In the genomic region with DNA sequence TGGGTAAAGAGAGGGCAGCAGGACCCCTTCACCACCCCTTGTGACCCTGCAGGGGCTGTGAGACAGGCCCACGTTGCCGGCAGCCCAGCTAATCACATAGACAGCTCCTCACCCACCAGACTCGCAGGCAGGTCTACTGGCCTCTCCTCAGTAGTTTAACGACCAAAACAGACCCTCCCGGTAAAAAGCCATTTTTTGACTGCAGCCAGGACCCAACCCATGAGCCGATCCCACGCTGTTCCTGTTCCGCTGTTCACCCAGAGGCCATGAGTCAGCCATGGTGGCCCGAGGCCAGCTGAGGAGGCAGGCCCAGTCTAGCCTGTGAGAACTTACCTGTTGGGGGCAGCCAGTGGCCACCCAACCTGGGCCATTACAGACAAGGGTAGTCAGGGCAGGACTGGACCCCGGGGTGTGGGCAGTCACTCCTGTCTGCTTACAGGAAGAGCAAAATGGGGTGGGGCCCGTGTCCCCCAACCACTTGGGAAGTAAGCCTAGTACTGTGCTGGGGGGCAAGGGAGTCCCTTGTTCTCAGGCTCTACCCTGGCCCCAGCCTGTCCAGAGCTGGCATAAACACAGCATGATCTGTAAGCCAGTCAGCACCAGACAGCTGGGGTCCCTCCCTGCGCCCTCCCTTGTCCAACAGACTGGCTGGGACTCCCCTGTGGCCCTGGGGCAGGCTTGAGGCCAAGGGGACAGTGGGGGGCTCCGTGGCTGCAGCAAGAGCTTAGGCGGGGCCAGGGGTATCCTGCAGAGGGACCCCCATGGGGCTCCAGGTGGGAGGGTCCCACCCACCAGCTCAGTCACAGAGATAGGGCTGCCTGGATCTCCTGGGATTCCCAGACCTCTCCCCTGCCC, we compare ENCODE assay signal across 8 cellular contexts.
A peak's percentile ranks its signal among the peaks of the same experiment; 100 is the strongest.
DNase-seq lines count a peak whose midpoint lies in the region; ATAC-seq, FAIRE-seq and TF ChIP-seq lines count a peak whose summit lies in the region.

No MANE protein-coding gene starts in this region.

- H3K4me3 Mint-ChIP-seq in CD4-positive, CD25-positive, alpha-beta regulatory T cell, result peak overlapping the region; percentile 73 to 91 (median 84)
- H3K4me3 Mint-ChIP-seq in natural killer cell treated with Interleukin-12 subunit alpha and Interleukin-12 subunit beta and Interleukin-15 and Interleukin-18, amount 100 ng/mL, for 72 hours, result peak overlapping the region; percentile 17

- H2BK12ac ChIP-seq in H1 (ENCODE audit: low read depth, low read length), result no peak overlapping the region; the same call in 1 of the 2 replicates

- H3K4ac ChIP-seq in H1 (replicated peaks; ENCODE audit: insufficient read length, low read depth, low read length), result no peak overlapping the region

- TF ChIP-seq CTCF in H1 (IDR thresholded peaks at IDR 0.05; ENCODE audit: control extremely low read depth in 1 of 3, insufficient read depth in 1 of 3, low read depth in 1 of 3, low read length in 3 of 3), result no peak

- peak overlapping the region; percentile 36 for H4K91ac ChIP-seq in H1 (replicated peaks; ENCODE audit: insufficient read length, low read length)

- no peaks in the 10 kb centered on the region for H3K36me3 Mint-ChIP-seq in CD4-positive, CD25-positive, alpha-beta regulatory T cell
- H3K36me3 Mint-ChIP-seq in natural killer cell treated with Interleukin-12 subunit alpha and Interleukin-12 subunit beta and Interleukin-15 and Interleukin-18, amount 100 ng/mL, for 72 hours, result no peaks in the 10 kb centered on the region

- peak overlapping the region; percentile 85 to 96 (median 92) for H3K27ac Mint-ChIP-seq in CD4-positive, CD25-positive, alpha-beta regulatory T cell
- H3K27ac Mint-ChIP-seq in natural killer cell treated with Interleukin-12 subunit alpha and Interleukin-12 subunit beta and Interleukin-15 and Interleukin-18, amount 100 ng/mL, for 72 hours, result no peak overlapping the region

- peak overlapping the region; percentile 51 for H3K9ac ChIP-seq in NT2/D1 (ENCODE audit: insufficient read length, low read depth)
- H3K9ac ChIP-seq in H1 (replicated peaks in 1 of 4; ENCODE audit: extremely low read depth in 1 of 4, low read depth in 3 of 4, low read length in 3 of 4), result no peak overlapping the region

- H3K4me3 ChIP-seq in CD4-positive, CD25-positive, alpha-beta regulatory T cell (ENCODE audit: low read depth, low read length), result peak overlapping the region; percentile 7
- no peak overlapping the region for H3K4me3 ChIP-seq in NT2/D1 (ENCODE audit: insufficient read length, low read depth)
- no peak overlapping the region for H3K4me3 ChIP-seq in H1 (ENCODE audit: extremely low read depth in 1 of 4, insufficient read depth in 2 of 4, low read depth in 3 of 4, low read length in 4 of 4)

- H3K4me1 Mint-ChIP-seq in CD4-positive, CD25-positive, alpha-beta regulatory T cell, result peaks cover 0 to 44% (median 6%) of the 10 kb centered on the region in 4 donors
- H3K4me1 Mint-ChIP-seq in natural killer cell treated with Interleukin-12 subunit alpha and Interleukin-12 subunit beta and Interleukin-15 and Interleukin-18, amount 100 ng/mL, for 72 hours (ENCODE audit: low read depth in 2 of 2), result peaks cover 5 to 8% of the 10 kb centered on the region in 2 donors

- H3K27me3 ChIP-seq in CD4-positive, CD25-positive, alpha-beta regulatory T cell (ENCODE audit: control insufficient read depth, insufficient read depth, low read length), result no peaks in the 10 kb centered on the region
- no peaks in the 10 kb centered on the region for H3K27me3 ChIP-seq in NT2/D1 (ENCODE audit: insufficient read depth, insufficient read length)
- H3K27me3 ChIP-seq in H1 (replicated peaks in 1 of 4; ENCODE audit: control insufficient read depth in 3 of 4, extremely low read depth in 1 of 4, insufficient read depth in 3 of 4, low read length in 3 of 4), result no peaks in the 10 kb centered on the region; a peak in 2 of 7 replicates

- H3K4me1 ChIP-seq in CD4-positive, CD25-positive, alpha-beta regulatory T cell (ENCODE audit: control insufficient read depth, insufficient read depth, low read length, poor library complexity, severe bottlenecking), result peaks cover 55% of the 10 kb centered on the region
- H3K4me1 ChIP-seq in NT2/D1 (ENCODE audit: insufficient read depth, insufficient read length) (peaks cover 25% of the 10 kb centered on the region), H1 (replicated peaks in 1 of 4; ENCODE audit: control insufficient read depth in 3 of 4, insufficient read depth in 4 of 4, low read length in 3 of 4) (peaks cover 0 to 17% (median 11%) of the 10 kb centered on the region in 4 experiments; a peak in 6 of 7 replicates)

- TF ChIP-seq EP300 in H1 (IDR thresholded peaks at IDR 0.05; ENCODE audit: borderline replicate concordance in 1 of 2, low read depth in 2 of 2, low read length in 2 of 2), result no peak

- no peak overlapping the region; the same call in 1 of the 2 replicates for H2BK15ac ChIP-seq in H1 (ENCODE audit: low read length)

- no peak overlapping the region for H3K23ac ChIP-seq in H1 (ENCODE audit: insufficient read length)

- no peak overlapping the region for H2BK20ac ChIP-seq in H1 (ENCODE audit: low read length)

- H4K8ac ChIP-seq in H1 (ENCODE audit: extremely low read depth, insufficient read depth, low read length), result no peak overlapping the region; the same call in 1 of the 2 replicates

- no peak overlapping the region for H3K14ac ChIP-seq in H1 (ENCODE audit: insufficient read length)

- CTCF ChIA-PET in H1 (lab: Charles Lee; ENCODE audit: partially characterized antibody), result interaction anchor here (0.9 to 2.4 kb wide), 3 partner anchors 14 to 124 kb away, joined by 3 to 5 read pairs (median 3); no protein-coding TSS in a partner anchor

- POLR2A ChIA-PET in H1 (lab: Charles Lee; ENCODE audit: partially characterized antibody), result interaction anchor here (1.6 to 2.0 kb wide), 2 partner anchors 33 to 92 kb away, joined by 3 to 5 read pairs; no protein-coding TSS in a partner anchor

- H3K23me2 ChIP-seq in H1 (ENCODE audit: low read depth, low read length), result peaks cover 13% of the 10 kb centered on the region; the same call in 1 of the 2 replicates

- ATAC-seq in CD4-positive, CD25-positive, alpha-beta regulatory T cell (ENCODE audit: low read depth in 2 of 2), result peak in 1 of 2 donors; percentile 7
- ATAC-seq in natural killer cell treated with Interleukin-12 subunit alpha and Interleukin-12 subunit beta and Interleukin-15 and Interleukin-18, amount 100 ng/mL, for 72 hours, result no peak
- ATAC-seq in GM19351 (IDR thresholded peaks at IDR 0.05; ENCODE audit: unreplicated experiment) (no peak), GM18861 (IDR thresholded peaks at IDR 0.05; ENCODE audit: unreplicated experiment) (no peak)

- H2AK5ac ChIP-seq in H1 (ENCODE audit: low read depth, low read length), result no peak overlapping the region

- H2BK5ac ChIP-seq in H1 (ENCODE audit: low read depth, low read length), result no peak overlapping the region

- H2BK120ac ChIP-seq in H1 (replicated peaks; ENCODE audit: low read depth, low read length), result no peak overlapping the region

- 77% methylated on average over 11 of the region's 14 CpGs; no CpG with 5 or more reads in 1 of the 2 experiments for WGBS in H1 (ENCODE audit: extremely low coverage in 1 of 2, insufficient coverage in 1 of 2, insufficient read length in 1 of 2, insufficient replicate concordance in 2 of 2, low coverage in 1 of 2, low lambda C conversion rate in 2 of 2, missing lambda C conversion rate in 1 of 2), 2 experiments

- H3K79me1 ChIP-seq in H1 (ENCODE audit: low read depth, low read length), result no peaks in the 10 kb centered on the region

- H3K9me3 Mint-ChIP-seq in CD4-positive, CD25-positive, alpha-beta regulatory T cell, result no peaks in the 10 kb centered on the region
- no peaks in the 10 kb centered on the region for H3K9me3 Mint-ChIP-seq in natural killer cell treated with Interleukin-12 subunit alpha and Interleukin-12 subunit beta and Interleukin-15 and Interleukin-18, amount 100 ng/mL, for 72 hours

- no peaks in the 10 kb centered on the region for H3K9me3 ChIP-seq in CD4-positive, CD25-positive, alpha-beta regulatory T cell (ENCODE audit: control insufficient read depth in 2 of 2, low read length in 2 of 2)
- H3K9me3 ChIP-seq in NT2/D1 (ENCODE audit: insufficient read depth, low read length) (no peaks in the 10 kb centered on the region), H1 (ENCODE audit: insufficient read depth in 2 of 2, low read depth in 1 of 2, low read length in 1 of 2) (no peaks in the 10 kb centered on the region)

- no peaks in the 10 kb centered on the region for H3K79me2 ChIP-seq in H1 (ENCODE audit: control insufficient read depth in 1 of 2, insufficient read depth in 2 of 2, low read length in 2 of 2)

- no peak overlapping the region for H3K56ac ChIP-seq in H1 (replicated peaks; ENCODE audit: insufficient read length, low read depth, low read length)

- H4K5ac ChIP-seq in H1 (ENCODE audit: insufficient read length, low read depth, low read length), result no peak overlapping the region

- peak overlapping the region; percentile 74 for H3K27ac ChIP-seq in CD4-positive, CD25-positive, alpha-beta regulatory T cell (ENCODE audit: insufficient read depth, low read length, poor library complexity, severe bottlenecking)
- no peak overlapping the region for H3K27ac ChIP-seq in H1 (ENCODE audit: low read depth, low read length)

- no peaks in the 10 kb centered on the region for H4K20me1 ChIP-seq in H1 (replicated peaks in 1 of 2; ENCODE audit: control insufficient read depth in 1 of 2, insufficient read depth in 2 of 2, low read length in 2 of 2)

- peaks cover 5% of the 10 kb centered on the region for H3K27me3 Mint-ChIP-seq in CD4-positive, CD25-positive, alpha-beta regulatory T cell
- H3K27me3 Mint-ChIP-seq in natural killer cell treated with Interleukin-12 subunit alpha and Interleukin-12 subunit beta and Interleukin-15 and Interleukin-18, amount 100 ng/mL, for 72 hours, result no peaks in the 10 kb centered on the region

- H2AFZ ChIP-seq in H1 (ENCODE audit: low read length), result no peak overlapping the region

- no peaks in the 10 kb centered on the region for H3K36me3 ChIP-seq in CD4-positive, CD25-positive, alpha-beta regulatory T cell (ENCODE audit: control insufficient read depth, insufficient read depth, low read length)
- H3K36me3 ChIP-seq in NT2/D1 (ENCODE audit: insufficient read depth, insufficient read length, low read length), result no peaks in the 10 kb centered on the region
- H3K36me3 ChIP-seq in H1 (ENCODE audit: control insufficient read depth in 2 of 4, insufficient read depth in 4 of 4, low read length in 3 of 4), result no peaks in the 10 kb centered on the region

- peak overlapping the region; percentile 75 to 88; a peak in 2 of 4 replicates for H3K4me2 ChIP-seq in H1 (ENCODE audit: insufficient read depth in 1 of 2, low read depth in 2 of 2, low read length in 2 of 2)

- peak overlapping the region; percentile 60 for H3K18ac ChIP-seq in H1 (ENCODE audit: extremely low read depth, low read length)

- FAIRE-seq in H1 (lab: Jason Lieb, UNC), result no peak

- TF ChIP-seq RAD21 in H1 (IDR thresholded peaks at IDR 0.05 in 1 of 2, conservative IDR thresholded peaks at IDR 0.05 in 1 of 2; ENCODE audit: low read depth in 2 of 2, low read length in 2 of 2), result no peak

- DNase-seq in CD4-positive, CD25-positive, alpha-beta regulatory T cell, result no peak
- DNase-seq in NT2/D1 (ENCODE audit: low read depth, low spot score), result no peak
- peak in 1 of 2 experiments; percentile 51 for DNase-seq in H1 (ENCODE audit: low read depth in 1 of 2, low spot score in 2 of 2)
- no peak for DNase-seq in natural killer cell treated with Interleukin-12 subunit alpha and Interleukin-12 subunit beta and Interleukin-15 and Interleukin-18, amount 100 ng/mL, for 72 hours (ENCODE audit: low spot score)
- no peak for DNase-seq in NCI-H2107 treated with DMSO at 0.1 percent for 48 hours (lab: John Stamatoyannopoulos, UW; ENCODE audit: unreplicated experiment)
- DNase-seq in OCI-M2 (lab: John Stamatoyannopoulos, UW; ENCODE audit: unreplicated experiment), result no peak

- no peak for TF ChIP-seq POLR2A in H1 (IDR thresholded peaks at IDR 0.05; ENCODE audit: control extremely low read depth in 1 of 2, low read depth in 2 of 2, low read length in 2 of 2)

Comparison
In these comparisons a context has a peak if more than half of its experiments do, and no peak if none do; other contexts are left out.
1. H3K27ac Mint-ChIP-seq: peak in CD4-positive, CD25-positive, alpha-beta regulatory T cell (3 of 3); none in natural killer cell treated with Interleukin-12 subunit alpha and Interleukin-12 subunit beta and Interleukin-15 and Interleukin-18, amount 100 ng/mL, for 72 hours (0 of 2).